ENCODE assay signal across 10 cellular contexts in the genomic region with DNA sequence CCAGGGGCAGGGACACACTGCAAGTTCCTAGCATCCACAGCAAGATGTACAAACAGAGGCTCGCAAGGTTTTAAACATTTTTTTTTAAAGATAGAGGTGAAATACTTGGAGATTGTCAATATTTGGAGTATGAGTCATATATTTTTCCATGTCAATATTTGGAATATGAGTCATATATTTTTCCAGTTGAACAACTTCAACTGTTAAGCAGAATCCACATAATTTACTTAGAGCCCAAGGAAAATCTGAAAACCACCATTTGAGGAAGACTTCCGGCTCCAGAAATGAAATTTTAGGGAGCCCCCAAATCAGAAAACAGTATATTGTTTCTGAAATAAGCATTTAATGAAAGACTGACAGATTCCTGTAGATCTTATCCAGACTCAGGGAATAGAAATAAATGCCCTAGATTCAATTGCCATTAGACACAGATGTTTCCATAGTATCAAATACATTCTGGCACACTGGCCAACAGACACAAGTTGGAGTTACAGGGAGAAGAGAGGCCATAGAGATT. TPM values are rescaled to one million over a fixed set of nuclear protein-coding genes. Genes with fewer than 3 reads are reported as not detected.
DNase-seq lines count a peak whose midpoint lies in the region; TF ChIP-seq lines count a peak whose summit lies in the region.
"Had no signal": no experiment of that assay in that cellular context is flagged by ENCODE, and none has a peak within 500 bp of the region (broad histone marks: within the 10 kb centered on the region; RNA-seq: fewer than 3 reads in every experiment).

No MANE protein-coding gene starts in this region.

- no peak overlapping the region for H3K4me3 Mint-ChIP-seq in activated T-helper 2 cell treated with anti-CD3 and anti-CD28 coated beads, Interferon-gamma antibody, Interleukin-2, Interleukin-4, amounts not matched to agents 10 μg/mL and 5 μg/mL and 100 μg/mL, durations not matched to agents 14 hours and 24 hours and 36 hours (ENCODE audit: low read depth)
- H3K4me3 Mint-ChIP-seq: CD8-positive, alpha-beta T cell had no signal

- no peaks in the 10 kb centered on the region for H3K36me3 Mint-ChIP-seq in activated T-helper 2 cell treated with anti-CD3 and anti-CD28 coated beads, Interferon-gamma antibody, Interleukin-2, Interleukin-4, amounts not matched to agents 10 μg/mL and 5 μg/mL and 100 μg/mL, durations not matched to agents 14 hours and 24 hours and 36 hours (ENCODE audit: low read depth)
- H3K36me3 Mint-ChIP-seq: CD8-positive, alpha-beta T cell had no signal

- no peaks in the 10 kb centered on the region; the same call in 1 of the 2 replicates for H3K9me3 ChIP-seq in AG04450 (ENCODE audit: control insufficient read depth, insufficient read depth, low read length)

- no peaks in the 10 kb centered on the region for H3K27me3 ChIP-seq in AG04450 (ENCODE audit: control insufficient read depth, insufficient read depth, low read length)

- peaks cover 4% of the 10 kb centered on the region for H3K4me1 Mint-ChIP-seq in activated T-helper 2 cell treated with anti-CD3 and anti-CD28 coated beads, Interferon-gamma antibody, Interleukin-2, Interleukin-4, amounts not matched to agents 10 μg/mL and 5 μg/mL and 100 μg/mL, durations not matched to agents 14 hours and 24 hours and 36 hours (ENCODE audit: low read depth)

- H3K4me3 ChIP-seq in AG04450 (ENCODE audit: low read depth, low read length), result no peak overlapping the region

- intact Hi-C loops in activated T-helper 2 cell treated with anti-CD3 and anti-CD28 coated beads, Interferon-gamma antibody, Interleukin-2, Interleukin-4, amounts not matched to agents 10 μg/mL and 5 μg/mL and 100 μg/mL, durations not matched to agents 14 hours and 24 hours and 36 hours (cut with micrococcal nuclease), result loop anchor here (1.0 to 2.0 kb wide), 2 partner anchors 17 to 218 kb away; no protein-coding TSS in a partner anchor

- H3K27me3 Mint-ChIP-seq in activated T-helper 2 cell treated with anti-CD3 and anti-CD28 coated beads, Interferon-gamma antibody, Interleukin-2, Interleukin-4, amounts not matched to agents 10 μg/mL and 5 μg/mL and 100 μg/mL, durations not matched to agents 14 hours and 24 hours and 36 hours (ENCODE audit: low read depth), result peaks cover 17% of the 10 kb centered on the region

- H3K27ac Mint-ChIP-seq in activated T-helper 2 cell treated with anti-CD3 and anti-CD28 coated beads, Interferon-gamma antibody, Interleukin-2, Interleukin-4, amounts not matched to agents 10 μg/mL and 5 μg/mL and 100 μg/mL, durations not matched to agents 14 hours and 24 hours and 36 hours, result no peak overlapping the region
- H3K27ac Mint-ChIP-seq: CD8-positive, alpha-beta T cell had no signal

- DNase-seq in AG04450 (ENCODE audit: low read depth, low spot score), result no peak
- DNase-seq in HT-29 (ENCODE audit: low spot score), result peak; percentile 77
- peak; percentile 45 for DNase-seq in amniotic epithelial cell (ENCODE audit: low read depth)
- DNase-seq in kidney tubule cell (ENCODE audit: low spot score), result peak; percentile 79
- no peak for DNase-seq in activated CD4-positive, alpha-beta T cell treated with anti-CD3 and anti-CD28 coated beads for 4 hours
- no peak for DNase-seq in HEK293T (ENCODE audit: extremely low spot score)
- DNase-seq in activated T-helper 2 cell treated with anti-CD3 and anti-CD28 coated beads, Interferon-gamma antibody, Interleukin-2, Interleukin-4, amounts not matched to agents 10 μg/mL and 5 μg/mL and 100 μg/mL, durations not matched to agents 14 hours and 24 hours and 36 hours (ENCODE audit: low spot score), result no peak
- DNase-seq in cerebellar nuclear complex (lab: John Stamatoyannopoulos, UW), result no peak
- DNase-seq: activated T-cell treated with anti-CD3 and anti-CD28 coated beads, Interleukin-2, amount 50 U/mL, for 1 hour had no signal

- no peaks in the 10 kb centered on the region for H3K9me3 Mint-ChIP-seq in activated T-helper 2 cell treated with anti-CD3 and anti-CD28 coated beads, Interferon-gamma antibody, Interleukin-2, Interleukin-4, amounts not matched to agents 10 μg/mL and 5 μg/mL and 100 μg/mL, durations not matched to agents 14 hours and 24 hours and 36 hours
- H3K9me3 Mint-ChIP-seq: CD8-positive, alpha-beta T cell had no signal

- CTCF ChIA-PET in AG04450 (lab: Charles Lee), result interaction anchor here (0.6 to 2.1 kb wide), 51 partner anchors 9 to 1866 kb away, joined by 3 to 47 read pairs (median 4); partner anchors contain the start of gene MCM9
- CTCF ChIA-PET in HEK293T (lab: Yijun Ruan, JAX), result interaction anchor here (0.6 to 1.7 kb wide), 12 partner anchors 10 to 948 kb away, joined by 3 to 7 read pairs (median 3); no protein-coding TSS in a partner anchor

- POLR2A ChIA-PET in AG04450 (lab: Yijun Ruan, JAX), result interaction anchor here (1.0 kb wide), 1 partner anchor 19 kb away, joined by 4 read pairs; no protein-coding TSS in a partner anchor
- POLR2A ChIA-PET in HEK293T (lab: Yijun Ruan, JAX), result no interaction called here

- no peak for TF ChIP-seq CTCF in AG04450 (IDR thresholded peaks at IDR 0.05; ENCODE audit: low read depth, low read length)

- peak overlapping the region; percentile 65 for H3K27ac ChIP-seq in AG04450 (ENCODE audit: low read depth, low read length)

TF ChIP-seq in HEK293T, 16 proteins besides CTCF, POLR2A, EP300 and RAD21:
- TF ChIP-seq ZNF384 (IDR thresholded peaks at IDR 0.05) (no peak), ELF4 (IDR thresholded peaks at IDR 0.05) (no peak), BHLHE40 (IDR thresholded peaks at IDR 0.05; ENCODE audit: borderline replicate concordance) (no peak), FOXM1 (IDR thresholded peaks at IDR 0.05; ENCODE audit: borderline replicate concordance) (no peak), CTBP1 (IDR thresholded peaks at IDR 0.05; ENCODE audit: borderline replicate concordance) (no peak), NFRKB (IDR thresholded peaks at IDR 0.05) (no peak), FOXK2 (IDR thresholded peaks at IDR 0.05) (no peak), TARDBP (IDR thresholded peaks at IDR 0.05) (no peak), FOXA1 (IDR thresholded peaks at IDR 0.05) (no peak), L3MBTL2 (conservative IDR thresholded peaks at IDR 0.05) (no peak), ARNT (IDR thresholded peaks at IDR 0.05) (no peak)
- TF ChIP-seq, protein P1, sequence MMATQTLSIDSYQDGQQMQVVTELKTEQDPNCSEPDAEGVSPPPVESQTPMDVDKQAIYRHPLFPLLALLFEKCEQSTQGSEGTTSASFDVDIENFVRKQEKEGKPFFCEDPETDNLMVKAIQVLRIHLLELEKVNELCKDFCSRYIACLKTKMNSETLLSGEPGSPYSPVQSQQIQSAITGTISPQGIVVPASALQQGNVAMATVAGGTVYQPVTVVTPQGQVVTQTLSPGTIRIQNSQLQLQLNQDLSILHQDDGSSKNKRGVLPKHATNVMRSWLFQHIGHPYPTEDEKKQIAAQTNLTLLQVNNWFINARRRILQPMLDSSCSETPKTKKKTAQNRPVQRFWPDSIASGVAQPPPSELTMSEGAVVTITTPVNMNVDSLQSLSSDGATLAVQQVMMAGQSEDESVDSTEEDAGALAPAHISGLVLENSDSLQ (IDR thresholded peaks at IDR 0.05), result no peak

RNA-seq across cellular contexts. Expression of gene FAM184A, which starts 51.6 kb away (rescaled TPM):
- polyA plus RNA-seq in AG04450 (2011; rRNA removed), result 0.02 and 0.06 TPM in 2 replicates
- not detected in 2 replicates for polyA minus RNA-seq in AG04450 (2011; rRNA and poly(A)+ RNA removed)
- total RNA-seq in HT-29 (2014; rRNA removed; shearing (Covaris generic)), result not detected in 2 replicates
- total RNA-seq in activated T-helper 2 cell treated with anti-CD3 and anti-CD28 coated beads, Interferon-gamma antibody, Interleukin-2, Interleukin-4, amounts not matched to agents 10 μg/mL and 5 μg/mL and 100 μg/mL, durations not matched to agents 14 hours and 24 hours and 36 hours, result 2.6 and 2.9 TPM in 2 replicates

Comparison
In these comparisons a context has a peak if more than half of its experiments do, and no peak if none do; other contexts are left out.
1. DNase-seq: peak in HT-29 (single experiment), amniotic epithelial cell (single experiment) and kidney tubule cell (single experiment); none in AG04450 (single experiment), activated CD4-positive, alpha-beta T cell treated with anti-CD3 and anti-CD28 coated beads for 4 hours (0 of 2), HEK293T (single experiment), activated T-helper 2 cell treated with anti-CD3 and anti-CD28 coated beads, Interferon-gamma antibody, Interleukin-2, Interleukin-4, amounts not matched to agents 10 μg/mL and 5 μg/mL and 100 μg/mL, durations not matched to agents 14 hours and 24 hours and 36 hours (single experiment) and cerebellar nuclear complex (0 of 2).